ENCODE assay signal across 19 cellular contexts in genomic region chr3:196220587-196220986, GRCh38. TPM values are rescaled to one million over a fixed set of nuclear protein-coding genes. Genes with fewer than 3 reads are reported as not detected.
DNase-seq lines count a peak whose midpoint lies in the region; ATAC-seq and TF ChIP-seq lines count a peak whose summit lies in the region.
"Had no signal": no experiment of that assay in that cellular context is flagged by ENCODE, and none has a peak within 500 bp of the region (broad histone marks: within the 10 kb centered on the region; RNA-seq: fewer than 3 reads in every experiment).

No MANE protein-coding gene starts in this region.

- H3K4me1 ChIP-seq in lower lobe of right lung: peaks cover 16% of the 10 kb centered on the region

- no peak for DNase-seq in activated naive CD4-positive, alpha-beta T cell treated with anti-CD3 and anti-CD28 coated beads, Interleukin-2, amount 50 U/mL, for 16 hours
- DNase-seq in UCSD-AML1 (lab: John Stamatoyannopoulos, UW; ENCODE audit: unreplicated experiment) (peak; percentile 21), lower lobe of right lung (peak; percentile 70), germinal center (ENCODE audit: low spot score) (no peak)
- DNase-seq: HCEC 1CT; immature natural killer cell; Karpas-422; NCI-H446 treated with DMSO at 0.1 percent for 48 hours; stimulated activated CD4-positive, alpha-beta T cell treated with anti-CD3 and anti-CD28 coated beads, Interleukin-4, amount 100 ng/mL, for 1 hour; stimulated activated CD8-positive, alpha-beta memory T cell treated with anti-CD3 and anti-CD28 coated beads, Interleukin-4, amount 100 ng/mL, for 48 hours had no signal

- H3K27me3 Mint-ChIP-seq in activated naive CD4-positive, alpha-beta T cell treated with anti-CD3 and anti-CD28 coated beads, Interleukin-2, amount 50 U/mL, for 24 hours: no peaks in the 10 kb centered on the region

- intact Hi-C loops in lower lobe of right lung (cut with DNase I): no loop called here

- H3K27ac ChIP-seq in lower lobe of right lung: peak overlapping the region; percentile 19
- H3K27ac ChIP-seq: thoracic aorta had no signal

- H3K27ac Mint-ChIP-seq in activated naive CD4-positive, alpha-beta T cell treated with anti-CD3 and anti-CD28 coated beads, Interleukin-2, amount 50 U/mL, for 24 hours: peak overlapping the region; percentile 70
- H3K27ac Mint-ChIP-seq: activated T-helper 2 cell treated with anti-CD3 and anti-CD28 coated beads, Interferon-gamma antibody, Interleukin-2, Interleukin-4, amounts not matched to agents 10 μg/mL and 5 μg/mL and 100 μg/mL, durations not matched to agents 14 hours and 24 hours and 36 hours had no signal

- H3K4me1 Mint-ChIP-seq in activated naive CD4-positive, alpha-beta T cell treated with anti-CD3 and anti-CD28 coated beads, Interleukin-2, amount 50 U/mL, for 24 hours: peaks cover 18% of the 10 kb centered on the region

- no peaks in the 10 kb centered on the region for H3K36me3 ChIP-seq in lower lobe of right lung
- H3K36me3 ChIP-seq: gastroesophageal sphincter, thoracic aorta had no signal

- no peaks in the 10 kb centered on the region for H3K9me3 ChIP-seq in lower lobe of right lung
- H3K9me3 ChIP-seq: gastroesophageal sphincter, thoracic aorta had no signal

- H3K4me3 ChIP-seq in lower lobe of right lung: no peak overlapping the region
- H3K4me3 ChIP-seq: gastroesophageal sphincter, thoracic aorta had no signal

- TF ChIP-seq CTCF in lower lobe of right lung (IDR thresholded peaks at IDR 0.05): no peak

- H3K27me3 ChIP-seq in lower lobe of right lung (ENCODE audit: low read depth): peaks cover 5% of the 10 kb centered on the region

- peak; percentile 62 to 72 for ATAC-seq in lower lobe of right lung
- ATAC-seq in HG03342 (IDR thresholded peaks at IDR 0.05; ENCODE audit: unreplicated experiment): no peak
- ATAC-seq in GM19023 (IDR thresholded peaks at IDR 0.05; ENCODE audit: unreplicated experiment): no peak
- ATAC-seq in HG03108 (IDR thresholded peaks at IDR 0.05; ENCODE audit: unreplicated experiment): no peak
- ATAC-seq: gastroesophageal sphincter had no signal

- H3K36me3 Mint-ChIP-seq in activated naive CD4-positive, alpha-beta T cell treated with anti-CD3 and anti-CD28 coated beads, Interleukin-2, amount 50 U/mL, for 24 hours: no peaks in the 10 kb centered on the region
- H3K36me3 Mint-ChIP-seq: immature natural killer cell had no signal

- H3K4me3 Mint-ChIP-seq in activated naive CD4-positive, alpha-beta T cell treated with anti-CD3 and anti-CD28 coated beads, Interleukin-2, amount 50 U/mL, for 24 hours: no peak overlapping the region

- no peaks in the 10 kb centered on the region for H3K9me3 Mint-ChIP-seq in activated naive CD4-positive, alpha-beta T cell treated with anti-CD3 and anti-CD28 coated beads, Interleukin-2, amount 50 U/mL, for 24 hours
- H3K9me3 Mint-ChIP-seq: activated T-helper 2 cell treated with anti-CD3 and anti-CD28 coated beads, Interferon-gamma antibody, Interleukin-2, Interleukin-4, amounts not matched to agents 10 μg/mL and 5 μg/mL and 100 μg/mL, durations not matched to agents 14 hours and 24 hours and 36 hours; immature natural killer cell had no signal

RNA-seq across cellular contexts. Expression of gene SLC51A, which starts 4.3 kb away (rescaled TPM):
- 1.3 TPM for total RNA-seq in lower lobe of right lung
- total RNA-seq: activated T-helper 2 cell treated with anti-CD3 and anti-CD28 coated beads, Interferon-gamma antibody, Interleukin-2, Interleukin-4, amounts not matched to agents 10 μg/mL and 5 μg/mL and 100 μg/mL, durations not matched to agents 14 hours and 24 hours and 36 hours; endothelial cell of umbilical vein; G401; gastroesophageal sphincter; thoracic aorta had no signal

RNA-seq across cellular contexts. Expression of gene ZDHHC19, which starts 9.4 kb away (rescaled TPM):
- 1.0 TPM for total RNA-seq in lower lobe of right lung
- total RNA-seq: activated T-helper 2 cell treated with anti-CD3 and anti-CD28 coated beads, Interferon-gamma antibody, Interleukin-2, Interleukin-4, amounts not matched to agents 10 μg/mL and 5 μg/mL and 100 μg/mL, durations not matched to agents 14 hours and 24 hours and 36 hours; endothelial cell of umbilical vein; G401; gastroesophageal sphincter had no signal

Comparison
In these comparisons a context has a peak if more than half of its experiments do, and no peak if none do; other contexts are left out.
1. DNase-seq: peak in UCSD-AML1 (single experiment) and lower lobe of right lung (single experiment); none in activated naive CD4-positive, alpha-beta T cell treated with anti-CD3 and anti-CD28 coated beads, Interleukin-2, amount 50 U/mL, for 16 hours (single experiment) and germinal center (single experiment).
2. ATAC-seq: peak in lower lobe of right lung (2 of 2); none in HG03342 (single experiment), GM19023 (single experiment) and HG03108 (single experiment).